In the genomic region with DNA sequence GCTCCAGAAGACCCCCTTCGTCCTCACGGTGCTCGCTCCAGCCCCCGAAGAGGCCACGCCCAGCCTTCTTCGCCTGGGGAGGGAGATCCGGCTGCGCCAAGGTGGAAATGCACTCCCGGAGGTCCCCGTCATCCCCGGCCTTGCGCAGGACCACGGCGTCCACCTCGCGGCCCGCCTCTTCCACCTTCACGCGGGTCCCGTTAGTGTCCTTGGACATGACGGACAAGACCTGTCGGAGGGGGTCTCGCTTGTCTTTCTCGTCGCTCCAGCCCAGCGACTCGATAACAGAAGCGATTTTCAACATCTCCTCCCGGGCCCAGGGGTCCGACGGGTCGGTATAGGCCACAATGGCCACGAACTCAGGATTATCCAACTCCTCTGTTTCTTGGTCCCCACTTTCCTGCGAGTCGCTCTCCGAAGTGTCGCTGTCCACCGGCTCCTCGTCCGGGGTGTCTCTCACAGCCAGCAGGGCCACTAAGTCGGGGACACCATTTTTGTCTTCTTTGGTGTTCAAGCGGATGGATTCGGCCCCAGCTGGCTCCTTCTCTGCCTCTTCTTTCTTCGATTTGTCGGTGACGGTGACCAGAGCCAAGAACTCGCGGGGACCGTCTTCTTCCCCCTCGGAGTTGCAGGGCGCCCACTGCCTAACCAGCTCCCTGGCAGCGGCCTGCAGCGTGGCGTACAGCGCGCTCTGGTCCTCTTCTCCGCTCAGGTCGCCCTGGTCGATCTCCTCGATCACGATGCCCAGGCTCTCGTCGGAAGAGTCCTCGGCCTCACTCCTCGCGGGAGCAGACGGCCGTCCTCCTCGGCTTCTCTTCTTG, we compare ENCODE assay signal across 11 cellular contexts. TPM values are rescaled to one million over a fixed set of nuclear protein-coding genes. Genes with fewer than 3 reads are reported as not detected.
DNase-seq lines count a peak whose midpoint lies in the region; ATAC-seq, FAIRE-seq and TF ChIP-seq lines count a peak whose summit lies in the region.
"Had no signal": no experiment of that assay in that cellular context is flagged by ENCODE, and none has a peak within 500 bp of the region (broad histone marks: within the 10 kb centered on the region; RNA-seq: fewer than 3 reads in every experiment).

No MANE protein-coding gene starts in this region.

- peak overlapping the region; percentile 70 for H3K4me3 Mint-ChIP-seq in activated naive CD4-positive, alpha-beta T cell treated with anti-CD3 and anti-CD28 coated beads, Interleukin-2, amount 10 ng/mL, durations not matched to agents 7 days and 5 days
- peak overlapping the region; percentile 84 for H3K4me3 Mint-ChIP-seq in activated naive CD8-positive, alpha-beta T cell treated with anti-CD3 and anti-CD28 coated beads, Interleukin-2, amount 10 ng/mL, durations not matched to agents 7 days and 5 days
- no peak overlapping the region for H3K4me3 Mint-ChIP-seq in Caco-2 (ENCODE audit: unreplicated experiment)

- intact Hi-C loops in tibial artery (cut with DNase I; ENCODE audit: low total_unique reads) = loop anchor here (5.0 kb wide), 1 partner anchor 207 kb away; no protein-coding TSS in a partner anchor
- intact Hi-C loops in pancreas (cut with DNase I) = loop anchor here in 2 of 3 donors (5.0 to 10.0 kb wide), 3 partner anchors 102 to 212 kb away; no protein-coding TSS in a partner anchor
- intact Hi-C loops in Caco-2 (cut with micrococcal nuclease; ENCODE audit: unreplicated experiment) = no loop called here

- peaks cover 28% of the 10 kb centered on the region for H3K4me1 Mint-ChIP-seq in activated naive CD4-positive, alpha-beta T cell treated with anti-CD3 and anti-CD28 coated beads, Interleukin-2, amount 10 ng/mL, durations not matched to agents 7 days and 5 days
- peaks cover 22% of the 10 kb centered on the region for H3K4me1 Mint-ChIP-seq in activated naive CD8-positive, alpha-beta T cell treated with anti-CD3 and anti-CD28 coated beads, Interleukin-2, amount 10 ng/mL, durations not matched to agents 7 days and 5 days
- H3K4me1 Mint-ChIP-seq in Caco-2 (ENCODE audit: low read depth, unreplicated experiment) = no peaks in the 10 kb centered on the region

- TF ChIP-seq CTCF in tibial artery (IDR thresholded peaks at IDR 0.05) (no peak), pancreas (IDR thresholded peaks at IDR 0.05) (no peak), Caco-2 (IDR thresholded peaks at IDR 0.05; ENCODE audit: insufficient read depth in 1 of 2, low read depth in 1 of 2, low read length in 1 of 2, severe bottlenecking in 1 of 2, unreplicated experiment in 1 of 2) (no peak)

- POLR2A ChIA-PET in activated naive CD8-positive, alpha-beta T cell treated with anti-CD3 and anti-CD28 coated beads, Interleukin-2, amount 10 ng/mL, durations not matched to agents 7 days and 5 days (lab: Charles Lee) = interaction anchor here (0.6 kb wide), 1 partner anchor 167 kb away, joined by 3 read pairs; no protein-coding TSS in a partner anchor
- POLR2A ChIA-PET in Caco-2 (lab: Charles Lee) = no interaction called here

- H3K27ac ChIP-seq in tibial artery = no peak overlapping the region
- no peak overlapping the region for H3K27ac ChIP-seq in pancreas

- no peak for ATAC-seq in activated naive CD8-positive, alpha-beta T cell treated with anti-CD3 and anti-CD28 coated beads, Interleukin-2, amount 10 ng/mL, durations not matched to agents 7 days and 5 days (ENCODE audit: low read depth)
- ATAC-seq in pancreas = no peak

- CTCF ChIA-PET in activated naive CD4-positive, alpha-beta T cell treated with anti-CD3 and anti-CD28 coated beads, Interleukin-2, amount 10 ng/mL, durations not matched to agents 7 days and 5 days (lab: Charles Lee) = no interaction called here
- CTCF ChIA-PET in Caco-2 (lab: Charles Lee) = no interaction called here

- no peaks in the 10 kb centered on the region for H3K9me3 ChIP-seq in mononuclear cell (ENCODE audit: low read depth, low read length)
- no peaks in the 10 kb centered on the region for H3K9me3 ChIP-seq in tibial artery
- no peaks in the 10 kb centered on the region for H3K9me3 ChIP-seq in pancreas
- H3K9me3 ChIP-seq in Caco-2 = no peaks in the 10 kb centered on the region

- no TSS peak for BruUV-seq in Caco-2 (replicated peaks; lab: Mats Ljungman, UMichigan)

- peak overlapping the region; percentile 23 for H3K4me3 ChIP-seq in mononuclear cell (ENCODE audit: low read length)
- peak overlapping the region; percentile 47 to 57 for H3K4me3 ChIP-seq in tibial artery
- peak overlapping the region in 1 of 4 donors; percentile 36 for H3K4me3 ChIP-seq in pancreas
- no peak overlapping the region for H3K4me3 ChIP-seq in Caco-2 (ENCODE audit: low read depth, low read length)

- 81 to 87% methylated on average over 69 of the region's 69 CpGs for WGBS in pancreas, 2 donors

- FAIRE-seq in pancreas (lab: Jason Lieb, UNC) = no peak

- peaks cover 53% of the 10 kb centered on the region for H3K27me3 ChIP-seq in mononuclear cell (ENCODE audit: insufficient read depth, low read length)
- peaks cover 0 to 25% of the 10 kb centered on the region in 2 donors for H3K27me3 ChIP-seq in tibial artery
- H3K27me3 ChIP-seq in pancreas = no peaks in the 10 kb centered on the region
- H3K27me3 ChIP-seq in Caco-2 (replicated peaks; ENCODE audit: control insufficient read depth, insufficient read depth, low read length) = no peaks in the 10 kb centered on the region

- no peaks in the 10 kb centered on the region for H3K9me3 Mint-ChIP-seq in activated naive CD4-positive, alpha-beta T cell treated with anti-CD3 and anti-CD28 coated beads, Interleukin-2, amount 10 ng/mL, durations not matched to agents 7 days and 5 days
- no peaks in the 10 kb centered on the region for H3K9me3 Mint-ChIP-seq in activated naive CD8-positive, alpha-beta T cell treated with anti-CD3 and anti-CD28 coated beads, Interleukin-2, amount 10 ng/mL, durations not matched to agents 7 days and 5 days
- H3K9me3 Mint-ChIP-seq in Caco-2 (ENCODE audit: unreplicated experiment) = no peaks in the 10 kb centered on the region

- H3K27me3 Mint-ChIP-seq in activated naive CD4-positive, alpha-beta T cell treated with anti-CD3 and anti-CD28 coated beads, Interleukin-2, amount 10 ng/mL, durations not matched to agents 7 days and 5 days = peaks cover 94% of the 10 kb centered on the region
- H3K27me3 Mint-ChIP-seq in activated naive CD8-positive, alpha-beta T cell treated with anti-CD3 and anti-CD28 coated beads, Interleukin-2, amount 10 ng/mL, durations not matched to agents 7 days and 5 days = peaks cover 62% of the 10 kb centered on the region
- H3K27me3 Mint-ChIP-seq in Caco-2 (ENCODE audit: insufficient read depth, unreplicated experiment) = no peaks in the 10 kb centered on the region

- DNase-seq in activated naive CD4-positive, alpha-beta T cell treated with anti-CD3 and anti-CD28 coated beads, Interleukin-2, amount 10 ng/mL, durations not matched to agents 7 days and 5 days = no peak
- DNase-seq in activated naive CD4-positive, alpha-beta T cell (lab: John Stamatoyannopoulos, UW) = no peak
- no peak for DNase-seq in activated naive CD8-positive, alpha-beta T cell treated with anti-CD3 and anti-CD28 coated beads, Interleukin-2, amount 10 ng/mL, durations not matched to agents 7 days and 5 days
- DNase-seq in tibial artery (no peak), pons (ENCODE audit: low spot score) (no peak), pancreas (no peak), Caco-2 (no peak)
- DNase-seq: NCI-H1092, NCI-H82 had no signal

- H3K4me1 ChIP-seq in mononuclear cell (ENCODE audit: insufficient read depth, low read length) (peaks cover 29% of the 10 kb centered on the region), tibial artery (peaks cover 0 to 51% (median 34%) of the 10 kb centered on the region in 4 donors), pancreas (peaks cover 0 to 6% (median 0%) of the 10 kb centered on the region in 3 donors), Caco-2 (no peaks in the 10 kb centered on the region)

- H3K36me3 ChIP-seq in tibial artery = no peaks in the 10 kb centered on the region
- H3K36me3 ChIP-seq in pancreas = no peaks in the 10 kb centered on the region
- H3K36me3 ChIP-seq in Caco-2 (ENCODE audit: control insufficient read depth, insufficient read depth, low read length) = no peaks in the 10 kb centered on the region

- H3K36me3 Mint-ChIP-seq in activated naive CD4-positive, alpha-beta T cell treated with anti-CD3 and anti-CD28 coated beads, Interleukin-2, amount 10 ng/mL, durations not matched to agents 7 days and 5 days = peaks cover 5% of the 10 kb centered on the region
- peaks cover 1% of the 10 kb centered on the region for H3K36me3 Mint-ChIP-seq in activated naive CD8-positive, alpha-beta T cell treated with anti-CD3 and anti-CD28 coated beads, Interleukin-2, amount 10 ng/mL, durations not matched to agents 7 days and 5 days
- no peaks in the 10 kb centered on the region for H3K36me3 Mint-ChIP-seq in Caco-2 (ENCODE audit: insufficient read depth, unreplicated experiment)

- H3K27ac Mint-ChIP-seq in activated naive CD4-positive, alpha-beta T cell treated with anti-CD3 and anti-CD28 coated beads, Interleukin-2, amount 10 ng/mL, durations not matched to agents 7 days and 5 days = peak overlapping the region; percentile 55
- peak overlapping the region; percentile 73 for H3K27ac Mint-ChIP-seq in activated naive CD8-positive, alpha-beta T cell treated with anti-CD3 and anti-CD28 coated beads, Interleukin-2, amount 10 ng/mL, durations not matched to agents 7 days and 5 days
- no peak overlapping the region for H3K27ac Mint-ChIP-seq in Caco-2 (ENCODE audit: unreplicated experiment)

RNA-seq across cellular contexts. Expression of a gene that starts 1.3 kb away (rescaled TPM):
- under 1 TPM; 0.22 to 0.23 TPM for total RNA-seq in activated naive CD8-positive, alpha-beta T cell treated with anti-CD3 and anti-CD28 coated beads, Interleukin-2, amount 10 ng/mL, durations not matched to agents 7 days and 5 days
- total RNA-seq in mononuclear cell (under 0.01 TPM), pancreas (1 to 10 TPM in 2 of 6 donors, under 1 TPM in 4; 0.47 to 1.4 (median 0.68) TPM), Caco-2 (2022) (0.11 TPM in 1 of 2 replicates, not detected in the other)
- 1 to 10 TPM; 1.1 to 1.2 TPM for polyA plus RNA-seq in pancreas
- total RNA-seq: T-helper 1 cell treated with Interleukin-12 subunit alpha and Interleukin-12 subunit beta and Interleukin-4 antibody, amounts not matched to agents 30 ng/mL and 1 ng/mL, for 36 hours had no signal

RNA-seq across cellular contexts. Expression of a gene that starts 23.0 kb away (rescaled TPM):
- total RNA-seq in activated naive CD8-positive, alpha-beta T cell treated with anti-CD3 and anti-CD28 coated beads, Interleukin-2, amount 10 ng/mL, durations not matched to agents 7 days and 5 days = 1 to 10 TPM; 1.7 to 1.8 TPM
- total RNA-seq in mononuclear cell (not detected), pancreas (1 to 10 TPM; 2.4 to 8.0 (median 5.8) TPM), Caco-2 (2022) (not detected in 2 replicates)
- polyA plus RNA-seq in pancreas = 1 to 10 TPM; 2.4 to 8.9 TPM
- total RNA-seq: T-helper 1 cell treated with Interleukin-12 subunit alpha and Interleukin-12 subunit beta and Interleukin-4 antibody, amounts not matched to agents 30 ng/mL and 1 ng/mL, for 36 hours had no signal
